In the genomic region with DNA sequence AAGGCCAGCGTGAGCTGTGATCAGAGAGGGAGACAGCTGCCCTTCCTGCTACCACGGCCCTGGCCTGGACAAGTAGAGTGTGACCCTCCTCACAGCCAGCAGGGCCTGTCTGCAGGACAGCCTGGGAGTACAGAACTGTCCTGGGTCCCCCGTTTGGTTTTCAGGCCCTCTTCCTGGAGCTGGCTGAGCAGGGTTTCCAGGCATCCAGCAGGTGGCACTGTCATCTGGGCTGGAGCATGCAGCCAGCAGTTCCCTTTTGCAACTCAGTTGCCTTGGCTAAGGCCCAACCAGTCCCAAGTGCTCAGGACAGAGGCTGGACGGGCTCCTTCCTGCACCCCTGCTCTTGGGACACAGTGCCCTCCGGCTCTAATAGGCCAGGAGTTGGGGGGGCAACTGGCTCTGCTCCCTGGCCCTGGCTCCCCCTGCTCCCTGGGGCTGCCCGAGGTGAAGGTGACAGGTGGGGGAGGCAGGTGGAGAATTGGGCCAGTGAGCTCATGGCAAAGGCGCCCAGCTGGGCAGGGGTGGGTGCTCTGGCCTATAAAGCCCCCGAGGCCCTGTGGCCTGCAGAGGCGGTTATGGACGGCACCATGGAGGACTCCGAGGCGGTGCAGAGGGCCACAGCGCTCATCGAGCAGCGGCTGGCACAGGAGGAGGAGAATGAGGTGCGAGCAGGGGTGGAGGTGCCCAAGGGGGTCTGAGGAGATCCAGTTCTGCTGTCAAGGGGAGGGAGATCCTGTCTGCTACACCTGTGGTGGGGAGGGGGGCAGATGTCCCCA, we compare ENCODE assay signal across 8 cellular contexts. TPM values are rescaled to one million over a fixed set of nuclear protein-coding genes. Genes with fewer than 3 reads are reported as not detected.
DNase-seq lines count a peak whose midpoint lies in the region; ATAC-seq and TF ChIP-seq lines count a peak whose summit lies in the region.

A gene with protein sequence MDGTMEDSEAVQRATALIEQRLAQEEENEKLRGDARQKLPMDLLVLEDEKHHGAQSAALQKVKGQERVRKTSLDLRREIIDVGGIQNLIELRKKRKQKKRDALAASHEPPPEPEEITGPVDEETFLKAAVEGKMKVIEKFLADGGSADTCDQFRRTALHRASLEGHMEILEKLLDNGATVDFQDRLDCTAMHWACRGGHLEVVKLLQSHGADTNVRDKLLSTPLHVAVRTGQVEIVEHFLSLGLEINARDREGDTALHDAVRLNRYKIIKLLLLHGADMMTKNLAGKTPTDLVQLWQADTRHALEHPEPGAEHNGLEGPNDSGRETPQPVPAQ (plus strand): TSS at position 566 of the 776 bp plus-strand sequence. CDS start 10 bp downstream, at position 576.

- TF ChIP-seq CTCF in HFFc6 (IDR thresholded peaks at IDR 0.05): peak; percentile 94

- peaks cover 27% of the 10 kb centered on the region for H3K4me1 Mint-ChIP-seq in HFFc6 (ENCODE audit: low read depth)
- H3K4me1 Mint-ChIP-seq in stimulated activated effector memory CD8-positive, alpha-beta T cell treated with anti-CD3 and anti-CD28 coated beads, Interleukin-12 subunit alpha, Interleukin-12 subunit beta, amount 100 ng/mL, for 72 hours: peaks cover 18% of the 10 kb centered on the region

- ATAC-seq in stimulated activated effector memory CD8-positive, alpha-beta T cell treated with anti-CD3 and anti-CD28 coated beads, Interleukin-12 subunit alpha, Interleukin-12 subunit beta, amount 100 ng/mL, for 72 hours: peak; percentile 69

- no peaks in the 10 kb centered on the region for H3K9me3 Mint-ChIP-seq in HFFc6
- H3K9me3 Mint-ChIP-seq in stimulated activated effector memory CD8-positive, alpha-beta T cell treated with anti-CD3 and anti-CD28 coated beads, Interleukin-12 subunit alpha, Interleukin-12 subunit beta, amount 100 ng/mL, for 72 hours: no peaks in the 10 kb centered on the region

- H3K36me3 Mint-ChIP-seq in HFFc6 (ENCODE audit: low read depth): peaks cover 5% of the 10 kb centered on the region; the same call in 1 of the 2 replicates
- H3K36me3 Mint-ChIP-seq in stimulated activated effector memory CD8-positive, alpha-beta T cell treated with anti-CD3 and anti-CD28 coated beads, Interleukin-12 subunit alpha, Interleukin-12 subunit beta, amount 100 ng/mL, for 72 hours: peaks cover 7% of the 10 kb centered on the region

- H3K27ac Mint-ChIP-seq in HFFc6: peak within 1 kb of the TSS; percentile 67
- H3K27ac Mint-ChIP-seq in stimulated activated effector memory CD8-positive, alpha-beta T cell treated with anti-CD3 and anti-CD28 coated beads, Interleukin-12 subunit alpha, Interleukin-12 subunit beta, amount 100 ng/mL, for 72 hours: peak within 1 kb of the TSS; percentile 69

- H3K27me3 Mint-ChIP-seq in HFFc6 (ENCODE audit: insufficient read depth): no peaks in the 10 kb centered on the region; the same call in 1 of the 2 replicates

- no peak within 1 kb of the TSS for H3K4me3 Mint-ChIP-seq in HFFc6
- H3K4me3 Mint-ChIP-seq in stimulated activated effector memory CD8-positive, alpha-beta T cell treated with anti-CD3 and anti-CD28 coated beads, Interleukin-12 subunit alpha, Interleukin-12 subunit beta, amount 100 ng/mL, for 72 hours: no peak within 1 kb of the TSS

- H3K27ac ChIP-seq in epithelial cell of prostate: peak within 1 kb of the TSS; percentile 97

- DNase-seq in Daoy (ENCODE audit: low read depth) (peak; percentile 68), HFFc6 (peak; percentile 73), NOMO-1 (lab: John Stamatoyannopoulos, UW; ENCODE audit: unreplicated experiment in 2 of 2) (peak; percentile 70), epithelial cell of prostate (ENCODE audit: low read depth, low spot score) (peak; percentile 43), mucosa of gallbladder (ENCODE audit: low spot score) (peak; percentile 83), NCI-H187 treated with DMSO at 0.1 percent for 48 hours (lab: John Stamatoyannopoulos, UW) (no peak)
- peak; percentile 10 for DNase-seq in activated CD8-positive, alpha-beta memory T cell treated with anti-CD3 and anti-CD28 coated beads, Interleukin-2, amount 50 U/mL, for 24 hours (ENCODE audit: extremely low read depth)
- DNase-seq in stimulated activated effector memory CD8-positive, alpha-beta T cell treated with anti-CD3 and anti-CD28 coated beads, Interleukin-12 subunit alpha, Interleukin-12 subunit beta, amount 100 ng/mL, for 72 hours (ENCODE audit: low spot score in 2 of 2): peak; percentile 43 to 76

RNA-seq across cellular contexts. Expression of the gene that starts here (rescaled TPM):
- not detected in 2 replicates for total RNA-seq in Daoy (2014; rRNA removed; shearing (Covaris generic))
- total RNA-seq in HFFc6 (2021; fragmentation: NEBNext Ultra II Directional; extraction: Animal tissue kit (Norgen Biotek cat#: 25700)): 1 to 10 TPM in 4 of 6 experiments, under 1 TPM in 2; 0.31 to 7.7 (median 6.5) TPM
- total RNA-seq in mucosa of gallbladder: 2.3 TPM

Comparison
In these comparisons a context has a peak if more than half of its experiments do, and no peak if none do; other contexts are left out.
1. Peak in DNase-seq in Daoy; RNA of the gene not detected or under 1 TPM.